In genomic region chr14:102255401-102256190, GRCh38 we compare ENCODE assay signal across 12 cellular contexts. TPM values are rescaled to one million over a fixed set of nuclear protein-coding genes. Genes with fewer than 3 reads are reported as not detected.
DNase-seq lines count a peak whose midpoint lies in the region; ATAC-seq and TF ChIP-seq lines count a peak whose summit lies in the region.
"Had no signal": no experiment of that assay in that cellular context is flagged by ENCODE, and none has a peak within 500 bp of the region (broad histone marks: within the 10 kb centered on the region; RNA-seq: fewer than 3 reads in every experiment).

No MANE protein-coding gene starts in this region.

- ATAC-seq in GM18870 (IDR thresholded peaks at IDR 0.05; ENCODE audit: unreplicated experiment), result no peak
- no peak for ATAC-seq in GM19023 (IDR thresholded peaks at IDR 0.05; ENCODE audit: unreplicated experiment)
- ATAC-seq: natural killer cell had no signal

- POLR2A ChIA-PET in RWPE1 (lab: Yijun Ruan, JAX; ENCODE audit: low non-redundant PET), result interaction anchor here (0.5 kb wide), 1 partner anchor 169 kb away, joined by 3 read pairs; no protein-coding TSS in a partner anchor

- no peaks in the 10 kb centered on the region for H3K27me3 Mint-ChIP-seq in neural crest cell (ENCODE audit: low read depth)

- H3K36me3 Mint-ChIP-seq in neural crest cell (ENCODE audit: low read depth), result no peaks in the 10 kb centered on the region
- H3K36me3 Mint-ChIP-seq: natural killer cell had no signal

- H3K4me3 Mint-ChIP-seq in neural crest cell, result no peak overlapping the region
- H3K4me3 Mint-ChIP-seq: natural killer cell had no signal

- H3K9me3 Mint-ChIP-seq in neural crest cell, result no peaks in the 10 kb centered on the region
- H3K9me3 Mint-ChIP-seq: natural killer cell had no signal

- TF ChIP-seq CTCF in AG10803 (conservative IDR thresholded peaks at IDR 0.05; ENCODE audit: low read length), result no peak
- TF ChIP-seq CTCF in RWPE1 (conservative IDR thresholded peaks at IDR 0.05; ENCODE audit: low read depth), result no peak
- no peak for TF ChIP-seq CTCF in fibroblast of mammary gland (conservative IDR thresholded peaks at IDR 0.05; ENCODE audit: control insufficient read depth, insufficient read depth, low read depth, low read length)
- TF ChIP-seq CTCF in neural crest cell (conservative IDR thresholded peaks at IDR 0.05), result no peak

- DNase-seq in AG10803 (ENCODE audit: low read depth), result peak; percentile 44
- DNase-seq in RWPE1 (ENCODE audit: low spot score), result peak; percentile 13
- DNase-seq in fibroblast of mammary gland (ENCODE audit: low read depth), result peak; percentile 58
- no peak for DNase-seq in neural crest cell (ENCODE audit: low read depth, low spot score)
- DNase-seq in NOMO-1 (lab: John Stamatoyannopoulos, UW; ENCODE audit: unreplicated experiment in 2 of 2), result no peak
- DNase-seq in activated T-cell treated with anti-CD3 and anti-CD28 coated beads for 4 hours, result no peak
- DNase-seq: natural killer cell, NCI-H524, SJCRH30 had no signal

- no peaks in the 10 kb centered on the region for H3K4me1 Mint-ChIP-seq in neural crest cell
- H3K4me1 Mint-ChIP-seq: natural killer cell had no signal

- H3K27ac ChIP-seq in RWPE1, result peak overlapping the region; percentile 66
- H3K27ac ChIP-seq: BLaER1, SJCRH30 had no signal

- H3K27ac Mint-ChIP-seq in neural crest cell (ENCODE audit: unreplicated experiment), result peak overlapping the region; percentile 67
- H3K27ac Mint-ChIP-seq: natural killer cell had no signal

- CTCF ChIA-PET in RWPE1 (lab: Yijun Ruan, JAX), result interaction anchor here (0.7 kb wide), 1 partner anchor 1448 kb away, joined by 4 read pairs; no protein-coding TSS in a partner anchor

- H3K4me3 ChIP-seq in AG10803 (ENCODE audit: low read length), result no peak overlapping the region
- no peak overlapping the region for H3K4me3 ChIP-seq in fibroblast of mammary gland (ENCODE audit: control insufficient read depth, low read depth, low read length)
- H3K4me3 ChIP-seq: BLaER1, SJCRH30 had no signal

RNA-seq across cellular contexts. Expression of gene MOK, which starts 49.4 kb away (rescaled TPM):
- 16.7 and 18.2 TPM in 2 replicates for total RNA-seq in neural crest cell

Comparison
In these comparisons a context has a peak if more than half of its experiments do, and no peak if none do; other contexts are left out.
1. DNase-seq: peak in AG10803 (single experiment), RWPE1 (single experiment) and fibroblast of mammary gland (single experiment); none in neural crest cell (single experiment), NOMO-1 (0 of 2) and activated T-cell treated with anti-CD3 and anti-CD28 coated beads for 4 hours (single experiment).